ENCODE assay signal across 19 cellular contexts in genomic region chr3:50665603-50666115, GRCh38. TPM values are rescaled to one million over a fixed set of nuclear protein-coding genes. Genes with fewer than 3 reads are reported as not detected.
DNase-seq lines count a peak whose midpoint lies in the region; ATAC-seq and TF ChIP-seq lines count a peak whose summit lies in the region.
"Had no signal": no experiment of that assay in that cellular context is flagged by ENCODE, and none has a peak within 500 bp of the region (broad histone marks: within the 10 kb centered on the region; RNA-seq: fewer than 3 reads in every experiment).

No MANE protein-coding gene starts in this region.

- CTCF ChIA-PET in activated CD4-positive, alpha-beta T cell treated with anti-CD3 and anti-CD28 coated beads, Interleukin-2, amount 10 ng/mL, durations not matched to agents 7 days and 5 days (lab: Charles Lee), result no interaction called here

- intact Hi-C loops in activated T-helper 2 cell treated with anti-CD3 and anti-CD28 coated beads, Interferon-gamma antibody, Interleukin-2, Interleukin-4, amounts not matched to agents 10 μg/mL and 5 μg/mL and 100 μg/mL, durations not matched to agents 14 hours and 24 hours and 36 hours (cut with micrococcal nuclease), result no loop called here

- no peak for ATAC-seq in HG03354 (IDR thresholded peaks at IDR 0.05; ENCODE audit: poor library complexity, severe bottlenecking, unreplicated experiment)
- ATAC-seq: esophagus mucosa, left ventricle myocardium superior had no signal

- no peak overlapping the region for H3K4me3 Mint-ChIP-seq in activated CD4-positive, alpha-beta T cell treated with anti-CD3 and anti-CD28 coated beads, Interleukin-2, amount 10 ng/mL, durations not matched to agents 7 days and 5 days
- H3K4me3 Mint-ChIP-seq in activated T-helper 2 cell treated with anti-CD3 and anti-CD28 coated beads, Interferon-gamma antibody, Interleukin-2, Interleukin-4, amounts not matched to agents 10 μg/mL and 5 μg/mL and 100 μg/mL, durations not matched to agents 14 hours and 24 hours and 36 hours (ENCODE audit: low read depth), result no peak overlapping the region
- H3K4me3 Mint-ChIP-seq in osteocyte (ENCODE audit: unreplicated experiment), result no peak overlapping the region
- H3K4me3 Mint-ChIP-seq: activated naive CD8-positive, alpha-beta T cell; CD8-positive, alpha-beta memory T cell; HFFc6 had no signal

- peak overlapping the region; percentile 44 for H3K27ac Mint-ChIP-seq in activated CD4-positive, alpha-beta T cell treated with anti-CD3 and anti-CD28 coated beads, Interleukin-2, amount 10 ng/mL, durations not matched to agents 7 days and 5 days
- H3K27ac Mint-ChIP-seq in activated T-helper 2 cell treated with anti-CD3 and anti-CD28 coated beads, Interferon-gamma antibody, Interleukin-2, Interleukin-4, amounts not matched to agents 10 μg/mL and 5 μg/mL and 100 μg/mL, durations not matched to agents 14 hours and 24 hours and 36 hours, result peak overlapping the region; percentile 38
- H3K27ac Mint-ChIP-seq in osteocyte (ENCODE audit: unreplicated experiment), result no peak overlapping the region
- H3K27ac Mint-ChIP-seq: activated naive CD8-positive, alpha-beta T cell; CD8-positive, alpha-beta memory T cell had no signal

- TF ChIP-seq CTCF in NB4 (IDR thresholded peaks at IDR 0.05; ENCODE audit: low read depth, low read length), result no peak
- no peak for TF ChIP-seq CTCF in osteocyte (IDR thresholded peaks at IDR 0.05)

- no peaks in the 10 kb centered on the region for H3K36me3 Mint-ChIP-seq in activated CD4-positive, alpha-beta T cell treated with anti-CD3 and anti-CD28 coated beads, Interleukin-2, amount 10 ng/mL, durations not matched to agents 7 days and 5 days (ENCODE audit: low read depth)
- no peaks in the 10 kb centered on the region for H3K36me3 Mint-ChIP-seq in activated T-helper 2 cell treated with anti-CD3 and anti-CD28 coated beads, Interferon-gamma antibody, Interleukin-2, Interleukin-4, amounts not matched to agents 10 μg/mL and 5 μg/mL and 100 μg/mL, durations not matched to agents 14 hours and 24 hours and 36 hours (ENCODE audit: low read depth)
- no peaks in the 10 kb centered on the region for H3K36me3 Mint-ChIP-seq in osteocyte (ENCODE audit: unreplicated experiment)
- H3K36me3 Mint-ChIP-seq: activated naive CD8-positive, alpha-beta T cell; CD8-positive, alpha-beta memory T cell had no signal

- POLR2A ChIA-PET in activated CD4-positive, alpha-beta T cell treated with anti-CD3 and anti-CD28 coated beads, Interleukin-2, amount 10 ng/mL, durations not matched to agents 7 days and 5 days (lab: Charles Lee), result no interaction called here

- no peak for DNase-seq in activated CD4-positive, alpha-beta T cell treated with anti-CD3 and anti-CD28 coated beads, Interleukin-2, amount 10 ng/mL, durations not matched to agents 7 days and 5 days
- no peak for DNase-seq in activated CD4-positive, alpha-beta T cell treated with anti-CD3 and anti-CD28 coated beads for 4 hours
- DNase-seq in NB4 (ENCODE audit: low read depth), result peak; percentile 23
- no peak for DNase-seq in activated T-helper 2 cell treated with anti-CD3 and anti-CD28 coated beads, Interferon-gamma antibody, Interleukin-2, Interleukin-4, amounts not matched to agents 10 μg/mL and 5 μg/mL and 100 μg/mL, durations not matched to agents 14 hours and 24 hours and 36 hours (ENCODE audit: low spot score)
- DNase-seq in osteocyte (ENCODE audit: extremely low spot score, unreplicated experiment), result peak; percentile 36
- no peak for DNase-seq in A172 (ENCODE audit: low spot score)
- no peak for DNase-seq in NCI-H1417 treated with DMSO at 0.1 percent for 48 hours (lab: John Stamatoyannopoulos, UW)
- DNase-seq: brain microvascular endothelial cell; CD8-positive, alpha-beta memory T cell; dermis blood vessel endothelial cell; HFFc6; left ventricle myocardium superior; NCI-H1930; stimulated activated CD4-positive, alpha-beta T cell treated with anti-CD3 and anti-CD28 coated beads, Interleukin-2, amount 100 ng/mL, for 24 hours; substantia nigra had no signal

- no peak overlapping the region for H3K4me3 ChIP-seq in NB4 (ENCODE audit: low read depth, low read length)
- H3K4me3 ChIP-seq: SK-N-MC had no signal

- no peaks in the 10 kb centered on the region for H3K9me3 Mint-ChIP-seq in activated CD4-positive, alpha-beta T cell treated with anti-CD3 and anti-CD28 coated beads, Interleukin-2, amount 10 ng/mL, durations not matched to agents 7 days and 5 days
- no peaks in the 10 kb centered on the region for H3K9me3 Mint-ChIP-seq in activated T-helper 2 cell treated with anti-CD3 and anti-CD28 coated beads, Interferon-gamma antibody, Interleukin-2, Interleukin-4, amounts not matched to agents 10 μg/mL and 5 μg/mL and 100 μg/mL, durations not matched to agents 14 hours and 24 hours and 36 hours
- H3K9me3 Mint-ChIP-seq in osteocyte (ENCODE audit: unreplicated experiment), result no peaks in the 10 kb centered on the region
- H3K9me3 Mint-ChIP-seq: CD8-positive, alpha-beta memory T cell; HFFc6 had no signal

- no peak for TF ChIP-seq POLR2A in NB4 (IDR thresholded peaks at IDR 0.05; ENCODE audit: extremely low read depth, insufficient read length)

- peaks cover 10% of the 10 kb centered on the region for H3K4me1 Mint-ChIP-seq in activated CD4-positive, alpha-beta T cell treated with anti-CD3 and anti-CD28 coated beads, Interleukin-2, amount 10 ng/mL, durations not matched to agents 7 days and 5 days
- H3K4me1 Mint-ChIP-seq in activated T-helper 2 cell treated with anti-CD3 and anti-CD28 coated beads, Interferon-gamma antibody, Interleukin-2, Interleukin-4, amounts not matched to agents 10 μg/mL and 5 μg/mL and 100 μg/mL, durations not matched to agents 14 hours and 24 hours and 36 hours (ENCODE audit: low read depth), result peaks cover 19% of the 10 kb centered on the region
- H3K4me1 Mint-ChIP-seq in osteocyte (ENCODE audit: unreplicated experiment), result no peaks in the 10 kb centered on the region

- H3K27me3 Mint-ChIP-seq in activated CD4-positive, alpha-beta T cell treated with anti-CD3 and anti-CD28 coated beads, Interleukin-2, amount 10 ng/mL, durations not matched to agents 7 days and 5 days, result peaks cover 15% of the 10 kb centered on the region
- peaks cover 4% of the 10 kb centered on the region for H3K27me3 Mint-ChIP-seq in activated T-helper 2 cell treated with anti-CD3 and anti-CD28 coated beads, Interferon-gamma antibody, Interleukin-2, Interleukin-4, amounts not matched to agents 10 μg/mL and 5 μg/mL and 100 μg/mL, durations not matched to agents 14 hours and 24 hours and 36 hours (ENCODE audit: low read depth)
- H3K27me3 Mint-ChIP-seq in osteocyte (ENCODE audit: unreplicated experiment), result peaks cover 35% of the 10 kb centered on the region
- H3K27me3 Mint-ChIP-seq: activated naive CD8-positive, alpha-beta T cell had no signal

RNA-seq across cellular contexts. Expression of gene DOCK3, which starts 9.1 kb away (rescaled TPM):
- total RNA-seq in activated CD4-positive, alpha-beta T cell treated with anti-CD3 and anti-CD28 coated beads, Interleukin-2, amount 10 ng/mL, durations not matched to agents 7 days and 5 days, result 1 to 10 TPM in 1 of 2 experiments, under 1 TPM in 1; 1.00 to 1.1 TPM
- 1.1 and 1.4 TPM in 2 replicates for total RNA-seq in activated T-helper 2 cell treated with anti-CD3 and anti-CD28 coated beads, Interferon-gamma antibody, Interleukin-2, Interleukin-4, amounts not matched to agents 10 μg/mL and 5 μg/mL and 100 μg/mL, durations not matched to agents 14 hours and 24 hours and 36 hours
- total RNA-seq in osteocyte, result 0.24 and 0.34 TPM in 2 replicates
- 1.4 TPM in 2 replicates for total RNA-seq in A172 (2014; rRNA removed; shearing (Covaris generic))
- total RNA-seq: dermis blood vessel endothelial cell had no signal

RNA-seq across cellular contexts. Expression of gene MAPKAPK3, which starts 48.7 kb away (rescaled TPM):
- 100 to 1,000 TPM; 135 to 140 TPM for total RNA-seq in activated CD4-positive, alpha-beta T cell treated with anti-CD3 and anti-CD28 coated beads, Interleukin-2, amount 10 ng/mL, durations not matched to agents 7 days and 5 days
- 178 and 190 TPM in 2 replicates for total RNA-seq in activated T-helper 2 cell treated with anti-CD3 and anti-CD28 coated beads, Interferon-gamma antibody, Interleukin-2, Interleukin-4, amounts not matched to agents 10 μg/mL and 5 μg/mL and 100 μg/mL, durations not matched to agents 14 hours and 24 hours and 36 hours
- 24.8 and 31.9 TPM in 2 replicates for total RNA-seq in osteocyte
- 78.1 and 84.0 TPM in 2 replicates for total RNA-seq in A172 (2014; rRNA removed; shearing (Covaris generic))

RNA-seq across cellular contexts. Expression of gene CISH, which starts 54.1 kb away (rescaled TPM):
- 100 to 1,000 TPM; 300 to 308 TPM for total RNA-seq in activated CD4-positive, alpha-beta T cell treated with anti-CD3 and anti-CD28 coated beads, Interleukin-2, amount 10 ng/mL, durations not matched to agents 7 days and 5 days
- total RNA-seq in activated T-helper 2 cell treated with anti-CD3 and anti-CD28 coated beads, Interferon-gamma antibody, Interleukin-2, Interleukin-4, amounts not matched to agents 10 μg/mL and 5 μg/mL and 100 μg/mL, durations not matched to agents 14 hours and 24 hours and 36 hours, result 351 and 355 TPM in 2 replicates
- total RNA-seq in osteocyte, result 1.7 and 2.4 TPM in 2 replicates
- total RNA-seq in A172 (2014; rRNA removed; shearing (Covaris generic)), result 1.1 and 2.3 TPM in 2 replicates

Comparison
In these comparisons a context has a peak if more than half of its experiments do, and no peak if none do; other contexts are left out.
1. DNase-seq: peak in NB4 (single experiment) and osteocyte (single experiment); none in activated CD4-positive, alpha-beta T cell treated with anti-CD3 and anti-CD28 coated beads, Interleukin-2, amount 10 ng/mL, durations not matched to agents 7 days and 5 days (single experiment), activated CD4-positive, alpha-beta T cell treated with anti-CD3 and anti-CD28 coated beads for 4 hours (0 of 2), activated T-helper 2 cell treated with anti-CD3 and anti-CD28 coated beads, Interferon-gamma antibody, Interleukin-2, Interleukin-4, amounts not matched to agents 10 μg/mL and 5 μg/mL and 100 μg/mL, durations not matched to agents 14 hours and 24 hours and 36 hours (single experiment), A172 (single experiment) and NCI-H1417 treated with DMSO at 0.1 percent for 48 hours (single experiment).
2. RNA of gene CISH, which starts 54.1 kb away (total RNA-seq): 351 to 355 TPM in activated T-helper 2 cell treated with anti-CD3 and anti-CD28 coated beads, Interferon-gamma antibody, Interleukin-2, Interleukin-4, amounts not matched to agents 10 μg/mL and 5 μg/mL and 100 μg/mL, durations not matched to agents 14 hours and 24 hours and 36 hours and 300 to 308 TPM in activated CD4-positive, alpha-beta T cell treated with anti-CD3 and anti-CD28 coated beads, Interleukin-2, amount 10 ng/mL, durations not matched to agents 7 days and 5 days; 1.1 to 2.3 TPM in A172 and 1.7 to 2.4 TPM in osteocyte; every median in the first group is over 10 times any median in the second.